In genomic region chr14:84519836-84520235, GRCh38 we compare ENCODE assay signal across 27 cellular contexts.
"Had no signal": no experiment of that assay in that cellular context is flagged by ENCODE, and none has a peak within 500 bp of the region (broad histone marks: within the 10 kb centered on the region; RNA-seq: fewer than 3 reads in every experiment).

No MANE protein-coding gene starts in this region.

- H3K9me3 Mint-ChIP-seq: type B pancreatic cell had no signal

- H3K27ac ChIP-seq: stomach, suprapubic skin, testis, thoracic aorta, thyroid gland, tibial artery, transverse colon, upper lobe of left lung, upper lobe of right lung, uterus, vagina had no signal

- H3K36me3 ChIP-seq: stomach, suprapubic skin, thoracic aorta, thyroid gland, tibial artery, tibial nerve, transverse colon, upper lobe of left lung, upper lobe of right lung, uterus, vagina had no signal

- H3K27ac Mint-ChIP-seq: stimulated activated effector memory CD8-positive, alpha-beta T cell treated with anti-CD3 and anti-CD28 coated beads, Interleukin-12 subunit alpha, Interleukin-12 subunit beta, amount 100 ng/mL, for 72 hours; stimulated activated memory B cell treated with anti-CD40 and anti-IgM and Interleukin-4, amounts not matched to agents 10 μg/mL and 1 μg/mL and 100 μg/mL, for 72 hours; stimulated activated naive CD8-positive, alpha-beta T cell treated with anti-CD3 and anti-CD28 coated beads, Interleukin-15, amount 100 ng/mL, for 72 hours; stimulated activated naive CD8-positive, alpha-beta T cell treated with anti-CD3 and anti-CD28 coated beads, Interleukin-15, Interleukin-2, amounts not matched to agents 100 ng/mL and 50 ng/mL, for 24 hours; type B pancreatic cell had no signal

- H3K4me3 ChIP-seq: stomach, suprapubic skin, testis, thoracic aorta, thyroid gland, tibial artery, tibial nerve, transverse colon, upper lobe of left lung, upper lobe of right lung, uterus, vagina had no signal

- ATAC-seq: stimulated activated effector memory CD8-positive, alpha-beta T cell treated with anti-CD3 and anti-CD28 coated beads, Interleukin-12 subunit alpha, Interleukin-12 subunit beta, amount 100 ng/mL, for 72 hours; stimulated activated memory B cell treated with anti-CD40 and anti-IgM and Interleukin-4, amounts not matched to agents 10 μg/mL and 1 μg/mL and 100 μg/mL, for 72 hours; stimulated activated naive CD8-positive, alpha-beta T cell treated with anti-CD3 and anti-CD28 coated beads, Interleukin-15, amount 100 ng/mL, for 72 hours; stimulated activated naive CD8-positive, alpha-beta T cell treated with anti-CD3 and anti-CD28 coated beads, Interleukin-15, Interleukin-2, amounts not matched to agents 100 U/mL and 50 U/mL, for 24 hours; upper lobe of right lung had no signal

- H3K4me1 ChIP-seq: stomach, suprapubic skin, testis, thyroid gland, tibial artery, tibial nerve, transverse colon, upper lobe of left lung, upper lobe of right lung, uterus, vagina had no signal

- H3K27me3 Mint-ChIP-seq: stimulated activated memory B cell treated with anti-CD40 and anti-IgM and Interleukin-4, amounts not matched to agents 10 μg/mL and 1 μg/mL and 100 μg/mL, for 72 hours; stimulated activated naive CD8-positive, alpha-beta T cell treated with anti-CD3 and anti-CD28 coated beads, Interleukin-15, amount 100 ng/mL, for 72 hours; stimulated activated naive CD8-positive, alpha-beta T cell treated with anti-CD3 and anti-CD28 coated beads, Interleukin-15, Interleukin-2, amounts not matched to agents 100 ng/mL and 50 ng/mL, for 24 hours; type B pancreatic cell had no signal

- H3K4me3 Mint-ChIP-seq: stimulated activated effector memory CD8-positive, alpha-beta T cell treated with anti-CD3 and anti-CD28 coated beads, Interleukin-12 subunit alpha, Interleukin-12 subunit beta, amount 100 ng/mL, for 72 hours; stimulated activated memory B cell treated with anti-CD40 and anti-IgM and Interleukin-4, amounts not matched to agents 10 μg/mL and 1 μg/mL and 100 μg/mL, for 72 hours; stimulated activated naive CD8-positive, alpha-beta T cell treated with anti-CD3 and anti-CD28 coated beads, Interleukin-15, amount 100 ng/mL, for 72 hours; stimulated activated naive CD8-positive, alpha-beta T cell treated with anti-CD3 and anti-CD28 coated beads, Interleukin-15, Interleukin-2, amounts not matched to agents 100 ng/mL and 50 ng/mL, for 24 hours; type B pancreatic cell had no signal

- DNase-seq: stimulated activated CD4-positive, alpha-beta T cell treated with anti-CD3 and anti-CD28 coated beads, Interleukin-2, amount 100 ng/mL, for 48 hours; stimulated activated CD4-positive, alpha-beta T cell treated with anti-CD3 and anti-CD28 coated beads, Interleukin-4, amount 100 ng/mL, for 1 hour; stimulated activated CD4-positive, alpha-beta T cell treated with anti-CD3 and anti-CD28 coated beads, Interleukin-4, amount 100 ng/mL, for 24 hours; stimulated activated CD4-positive, alpha-beta T cell treated with anti-CD3 and anti-CD28 coated beads, Interleukin-4, amount 100 ng/mL, for 4 hours; stimulated activated CD8-positive, alpha-beta memory T cell treated with anti-CD3 and anti-CD28 coated beads, Interleukin-4, amount 100 ng/mL, for 48 hours; stimulated activated naive CD4-positive, alpha-beta T cell; stimulated activated naive CD4-positive, alpha-beta T cell treated with Interleukin-2 at 50 U/mL for 16 hours; stimulated activated naive CD8-positive, alpha-beta T cell treated with anti-CD3 and anti-CD28 coated beads, Interleukin-15, amount 100 ng/mL, for 72 hours; stimulated activated naive CD8-positive, alpha-beta T cell treated with anti-CD3 and anti-CD28 coated beads, Interleukin-15, Interleukin-2, amounts not matched to agents 100 U/mL and 50 U/mL, for 24 hours; stomach; substantia nigra; testis; thyroid gland; tibial artery; transverse colon; trophoblast cell; upper lobe of left lung; upper lobe of right lung; uterus had no signal

- H3K36me3 Mint-ChIP-seq: stimulated activated effector memory CD8-positive, alpha-beta T cell treated with anti-CD3 and anti-CD28 coated beads, Interleukin-12 subunit alpha, Interleukin-12 subunit beta, amount 100 ng/mL, for 72 hours; stimulated activated memory B cell treated with anti-CD40 and anti-IgM and Interleukin-4, amounts not matched to agents 10 μg/mL and 1 μg/mL and 100 μg/mL, for 72 hours; type B pancreatic cell had no signal

- H3K27me3 ChIP-seq: stomach, suprapubic skin, testis, thyroid gland, tibial artery, tibial nerve, transverse colon, upper lobe of left lung, upper lobe of right lung, uterus, vagina had no signal

- H3K4me1 Mint-ChIP-seq: stimulated activated effector memory CD8-positive, alpha-beta T cell treated with anti-CD3 and anti-CD28 coated beads, Interleukin-12 subunit alpha, Interleukin-12 subunit beta, amount 100 ng/mL, for 72 hours; stimulated activated memory B cell treated with anti-CD40 and anti-IgM and Interleukin-4, amounts not matched to agents 10 μg/mL and 1 μg/mL and 100 μg/mL, for 72 hours; stimulated activated naive CD8-positive, alpha-beta T cell treated with anti-CD3 and anti-CD28 coated beads, Interleukin-15, amount 100 ng/mL, for 72 hours had no signal
